In the genomic region with DNA sequence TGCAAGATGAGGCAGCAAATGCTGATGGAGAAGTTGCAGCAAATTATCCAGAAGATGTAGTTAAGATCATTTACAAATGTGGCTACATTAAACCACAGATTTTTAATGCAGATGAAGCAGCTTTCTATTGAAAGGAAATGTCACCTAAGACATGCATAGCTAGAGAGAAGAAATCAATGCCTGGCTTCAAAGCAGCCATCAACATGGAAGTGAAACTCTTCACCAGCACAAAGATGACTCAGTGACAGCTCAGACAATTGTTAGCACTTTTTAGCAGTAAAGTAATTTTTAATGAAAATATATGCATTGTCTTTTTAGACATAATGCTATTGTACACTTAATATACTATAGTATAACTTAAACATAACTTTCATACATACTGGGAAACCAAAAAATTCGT, we compare ENCODE assay signal across 10 cellular contexts.
DNase-seq lines count a peak whose midpoint lies in the region; ATAC-seq and TF ChIP-seq lines count a peak whose summit lies in the region.
"Had no signal": no experiment of that assay in that cellular context is flagged by ENCODE, and none has a peak within 500 bp of the region (broad histone marks: within the 10 kb centered on the region; RNA-seq: fewer than 3 reads in every experiment).

No MANE protein-coding gene starts in this region.

- no peaks in the 10 kb centered on the region for H3K9me3 ChIP-seq in MM.1S (replicated peaks; ENCODE audit: insufficient read depth, low read length)
- H3K9me3 ChIP-seq in CD8-positive, alpha-beta T cell (ENCODE audit: low read length), result no peaks in the 10 kb centered on the region
- H3K9me3 ChIP-seq: thoracic aorta had no signal

- no peak overlapping the region for H3K27ac ChIP-seq in MM.1S (ENCODE audit: low read length)
- H3K27ac ChIP-seq in CD8-positive, alpha-beta T cell (ENCODE audit: low read depth, low read length), result no peak overlapping the region
- H3K27ac ChIP-seq: brain microvascular endothelial cell, thoracic aorta had no signal

- no peak overlapping the region for H3K27ac Mint-ChIP-seq in CD8-positive, alpha-beta T cell

- intact Hi-C loops in CD8-positive, alpha-beta T cell (cut with DNase I, micrococcal nuclease), result no loop called here
- intact Hi-C loops in left cardiac atrium (cut with DNase I), result no loop called here

- ATAC-seq in GM18867 (IDR thresholded peaks at IDR 0.05; ENCODE audit: unreplicated experiment), result peak; percentile 97
- peak; percentile 74 for ATAC-seq in GM21381 (IDR thresholded peaks at IDR 0.05; ENCODE audit: unreplicated experiment)
- ATAC-seq in HG02981 (IDR thresholded peaks at IDR 0.05; ENCODE audit: unreplicated experiment), result peak; percentile 84
- no peak for ATAC-seq in CD8-positive, alpha-beta T cell
- no peak for ATAC-seq in left cardiac atrium

- peaks cover 3% of the 10 kb centered on the region for H3K27me3 Mint-ChIP-seq in CD8-positive, alpha-beta T cell (ENCODE audit: low read depth)

- H3K4me3 Mint-ChIP-seq in CD8-positive, alpha-beta T cell, result no peak overlapping the region

- H3K27me3 ChIP-seq in MM.1S (replicated peaks; ENCODE audit: insufficient read depth, low read length), result no peaks in the 10 kb centered on the region
- H3K27me3 ChIP-seq in CD8-positive, alpha-beta T cell (ENCODE audit: insufficient read depth, low read length), result no peaks in the 10 kb centered on the region
- H3K27me3 ChIP-seq: brain microvascular endothelial cell had no signal

- H3K36me3 Mint-ChIP-seq in CD8-positive, alpha-beta T cell, result no peaks in the 10 kb centered on the region

- CTCF ChIA-PET in CD8-positive, alpha-beta T cell (lab: Charles Lee), result no interaction called here

- no peaks in the 10 kb centered on the region for H4K20me1 ChIP-seq in MM.1S (ENCODE audit: insufficient read depth, low read length)

- TF ChIP-seq CTCF in MM.1S (IDR thresholded peaks at IDR 0.05; ENCODE audit: low read length), result no peak
- no peak for TF ChIP-seq CTCF in CD8-positive, alpha-beta T cell (IDR thresholded peaks at IDR 0.05)

- no peak overlapping the region for H3K4me2 ChIP-seq in MM.1S (ENCODE audit: low read depth, low read length)

- DNase-seq in MM.1S (peak; percentile 47), GDM1 (lab: John Stamatoyannopoulos, UW) (no peak), inferior parietal cortex (ENCODE audit: extremely low spot score) (no peak), left cardiac atrium (no peak)
- DNase-seq in CD8-positive, alpha-beta T cell, result no peak
- DNase-seq: brain microvascular endothelial cell had no signal

- H3K4me1 Mint-ChIP-seq in CD8-positive, alpha-beta T cell (ENCODE audit: low read depth), result no peaks in the 10 kb centered on the region

- H3K79me2 ChIP-seq in MM.1S (ENCODE audit: low read length), result no peaks in the 10 kb centered on the region

- H3K36me3 ChIP-seq in MM.1S (replicated peaks; ENCODE audit: insufficient read depth, low read length), result no peaks in the 10 kb centered on the region
- no peaks in the 10 kb centered on the region for H3K36me3 ChIP-seq in CD8-positive, alpha-beta T cell (ENCODE audit: insufficient read depth, low read length)
- H3K36me3 ChIP-seq: brain microvascular endothelial cell, thoracic aorta had no signal

- H3K9me3 Mint-ChIP-seq in CD8-positive, alpha-beta T cell, result no peaks in the 10 kb centered on the region

- H3K4me1 ChIP-seq in MM.1S (ENCODE audit: low read length), result peaks cover 12% of the 10 kb centered on the region
- H3K4me1 ChIP-seq in CD8-positive, alpha-beta T cell (ENCODE audit: insufficient read depth, low read length), result no peaks in the 10 kb centered on the region

- no peak overlapping the region for H3K4me3 ChIP-seq in MM.1S (ENCODE audit: low read length)
- no peak overlapping the region for H3K4me3 ChIP-seq in CD8-positive, alpha-beta T cell (ENCODE audit: low read depth, low read length)
- H3K4me3 ChIP-seq: thoracic aorta had no signal

- H2AFZ ChIP-seq in MM.1S (ENCODE audit: low read length), result no peak overlapping the region

- no peaks in the 10 kb centered on the region for H3F3A ChIP-seq in MM.1S (ENCODE audit: insufficient read depth, low read length)

- H3K9ac ChIP-seq in MM.1S (ENCODE audit: low read length), result no peak overlapping the region

- POLR2A ChIA-PET in CD8-positive, alpha-beta T cell (lab: Charles Lee), result no interaction called here

- no peaks in the 10 kb centered on the region for H3K9me2 ChIP-seq in MM.1S (replicated peaks; ENCODE audit: insufficient read depth, low read length)

Comparison
In these comparisons a context has a peak if more than half of its experiments do, and no peak if none do; other contexts are left out.
1. ATAC-seq: peak in GM18867 (single experiment), GM21381 (single experiment) and HG02981 (single experiment); none in CD8-positive, alpha-beta T cell (single experiment) and left cardiac atrium (0 of 2).